11 cellular contexts compared by ENCODE assay signal in the genomic region with DNA sequence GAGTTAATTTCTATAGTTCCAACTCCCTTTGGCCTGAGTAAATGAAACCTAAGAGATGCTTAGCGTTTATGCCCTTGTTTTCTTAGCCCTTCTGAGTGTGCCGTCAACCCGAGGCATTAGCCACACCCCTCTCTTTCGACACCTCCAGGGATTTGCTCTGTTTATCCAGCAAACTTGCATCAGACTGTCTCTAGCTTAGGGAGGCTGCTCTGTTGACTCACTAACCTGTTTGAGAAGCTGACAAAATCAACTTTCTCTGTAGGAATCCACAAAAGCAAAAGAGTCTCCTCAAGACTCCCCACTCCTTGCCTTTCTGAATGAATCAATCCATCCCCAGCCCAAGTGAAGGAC.
DNase-seq lines count a peak whose midpoint lies in the region; ATAC-seq, FAIRE-seq and TF ChIP-seq lines count a peak whose summit lies in the region.
"Had no signal": no experiment of that assay in that cellular context is flagged by ENCODE, and none has a peak within 500 bp of the region (broad histone marks: within the 10 kb centered on the region; RNA-seq: fewer than 3 reads in every experiment).

No MANE protein-coding gene starts in this region.

- H3K9ac ChIP-seq in K562 (ENCODE audit: insufficient read depth in 1 of 2, low read depth in 2 of 2, low read length in 2 of 2) = no peak overlapping the region
- H3K9ac ChIP-seq: SK-N-SH had no signal

- H4K20me1 ChIP-seq in K562 (replicated peaks; ENCODE audit: control insufficient read depth, insufficient read depth, low read length) = no peaks in the 10 kb centered on the region

- DNase-seq in NCI-H748 (lab: John Stamatoyannopoulos, UW; ENCODE audit: unreplicated experiment) = peak; percentile 39
- no peak for DNase-seq in NCI-H748 treated with DMSO at 0.1 percent for 48 hours (lab: John Stamatoyannopoulos, UW)
- DNase-seq in K562 (ENCODE audit: extremely low read depth in 1 of 4, low spot score in 3 of 4) = no peak
- peak; percentile 81 for DNase-seq in kidney epithelial cell (ENCODE audit: low read depth)
- peak in 1 of 2 donors; percentile 93 for DNase-seq in vagina (ENCODE audit: extremely low spot score in 2 of 2)
- no peak for DNase-seq in activated naive CD4-positive, alpha-beta T cell treated with anti-CD3 and anti-CD28 coated beads, Interleukin-2, amount 10 ng/mL, durations not matched to agents 7 days and 5 days
- DNase-seq in NCI-H146 treated with DMSO at 0.1 percent for 48 hours (lab: John Stamatoyannopoulos, UW; ENCODE audit: unreplicated experiment) = no peak
- no peak for DNase-seq in stimulated activated CD4-positive, alpha-beta T cell treated with anti-CD3 and anti-CD28 coated beads, Interleukin-2, amount 100 ng/mL, for 24 hours
- DNase-seq: C1 segment of cervical spinal cord, SK-N-SH had no signal

- H2AFZ ChIP-seq in K562 (ENCODE audit: low read depth, low read length) = no peak overlapping the region

- POLR2A ChIA-PET in K562 (lab: Yijun Ruan, JAX) = interaction anchor here (0.7 kb wide), 1 partner anchor 35 kb away, joined by 3 read pairs; no protein-coding TSS in a partner anchor

- H3K9me3 Mint-ChIP-seq in activated naive CD4-positive, alpha-beta T cell treated with anti-CD3 and anti-CD28 coated beads, Interleukin-2, amount 10 ng/mL, durations not matched to agents 7 days and 5 days = no peaks in the 10 kb centered on the region

- H3K4me3 ChIP-seq in K562 (no peak overlapping the region), kidney epithelial cell (ENCODE audit: low read depth, low read length) (no peak overlapping the region), vagina (no peak overlapping the region)

- in situ Hi-C loops in K562 (cut with MboI) = no loop called here

- H3K4me2 ChIP-seq in K562 (ENCODE audit: insufficient read depth, low read length) = no peak overlapping the region
- H3K4me2 ChIP-seq: SK-N-SH had no signal

- no peak overlapping the region for H3K4me3 Mint-ChIP-seq in activated naive CD4-positive, alpha-beta T cell treated with anti-CD3 and anti-CD28 coated beads, Interleukin-2, amount 10 ng/mL, durations not matched to agents 7 days and 5 days

- H3K27me3 ChIP-seq in K562 (ENCODE audit: control insufficient read depth in 2 of 2, insufficient read depth in 2 of 2, low read length in 2 of 2) = peaks cover 0 to 5% of the 10 kb centered on the region in 2 experiments; a peak in 1 of 5 replicates
- peaks cover 4% of the 10 kb centered on the region for H3K27me3 ChIP-seq in kidney epithelial cell (ENCODE audit: control insufficient read depth, insufficient read depth, low read length)
- H3K27me3 ChIP-seq in vagina = no peaks in the 10 kb centered on the region

- TF ChIP-seq POLR2A in K562 (conservative IDR thresholded peaks at IDR 0.05) (no peak), vagina (IDR thresholded peaks at IDR 0.05) (no peak)

- CTCF ChIA-PET in K562 (lab: Yijun Ruan, JAX; ENCODE audit: low intra/inter-chr PET ratio) = no interaction called here
- CTCF ChIA-PET in activated naive CD4-positive, alpha-beta T cell treated with anti-CD3 and anti-CD28 coated beads, Interleukin-2, amount 10 ng/mL, durations not matched to agents 7 days and 5 days (lab: Charles Lee) = no interaction called here

- intact Hi-C loops in K562 (cut with micrococcal nuclease) (no loop called here), vagina (cut with DNase I) (no loop called here)

- no TSS peak for BruUV-seq in K562 (replicated peaks; lab: Mats Ljungman, UMichigan)

- no peaks in the 10 kb centered on the region for H3K27me3 Mint-ChIP-seq in activated naive CD4-positive, alpha-beta T cell treated with anti-CD3 and anti-CD28 coated beads, Interleukin-2, amount 10 ng/mL, durations not matched to agents 7 days and 5 days

- 4% methylated on average over 4 of the region's 4 CpGs for WGBS in K562 (ENCODE audit: insufficient coverage, low coverage, missing lambda C conversion rate)

- ATAC-seq in K562 = peak; percentile 64

- no peak overlapping the region for H3K27ac Mint-ChIP-seq in activated naive CD4-positive, alpha-beta T cell treated with anti-CD3 and anti-CD28 coated beads, Interleukin-2, amount 10 ng/mL, durations not matched to agents 7 days and 5 days

- TF ChIP-seq RAD21 in K562 (CRISPR knock-in tag; conservative IDR thresholded peaks at IDR 0.05 in 1 of 2, IDR thresholded peaks at IDR 0.05 in 1 of 2) = no peak

- no peaks in the 10 kb centered on the region for H3K36me3 ChIP-seq in K562 (ENCODE audit: control insufficient read depth, insufficient read depth, low read length)
- H3K36me3 ChIP-seq in kidney epithelial cell (ENCODE audit: control insufficient read depth, insufficient read depth, low read length) = no peaks in the 10 kb centered on the region
- no peaks in the 10 kb centered on the region for H3K36me3 ChIP-seq in vagina

- H3K27ac ChIP-seq in K562 (ENCODE audit: extremely low read depth, low read depth, low read length) = no peak overlapping the region
- H3K27ac ChIP-seq in vagina = peak overlapping the region; percentile 84

- H3K4me1 Mint-ChIP-seq in activated naive CD4-positive, alpha-beta T cell treated with anti-CD3 and anti-CD28 coated beads, Interleukin-2, amount 10 ng/mL, durations not matched to agents 7 days and 5 days = no peaks in the 10 kb centered on the region

- H3K79me2 ChIP-seq in K562 (ENCODE audit: control insufficient read depth, insufficient read depth, low read length) = no peaks in the 10 kb centered on the region

- no peaks in the 10 kb centered on the region for H3K36me3 Mint-ChIP-seq in activated naive CD4-positive, alpha-beta T cell treated with anti-CD3 and anti-CD28 coated beads, Interleukin-2, amount 10 ng/mL, durations not matched to agents 7 days and 5 days

- no peak for FAIRE-seq in K562 (lab: Jason Lieb, UNC)
- FAIRE-seq: endometrium had no signal

- TF ChIP-seq CTCF in K562 (IDR thresholded peaks at IDR 0.05 in 2 of 3, conservative IDR thresholded peaks at IDR 0.05 in 1 of 3; ENCODE audit: insufficient read depth in 2 of 3, low read depth in 1 of 3, low read length in 3 of 3) = no peak
- no peak for TF ChIP-seq CTCF in kidney epithelial cell (IDR thresholded peaks at IDR 0.05; ENCODE audit: insufficient read depth, low read length, poor library complexity, severe bottlenecking)
- TF ChIP-seq CTCF in vagina (IDR thresholded peaks at IDR 0.05) = no peak

- TF ChIP-seq EP300 in K562 (IDR thresholded peaks at IDR 0.05; ENCODE audit: low read length) = no peak

- H3K4me1 ChIP-seq in K562 (replicated peaks in 1 of 2; ENCODE audit: control insufficient read depth in 2 of 2, insufficient read depth in 2 of 2, low read length in 2 of 2) = no peaks in the 10 kb centered on the region
- H3K4me1 ChIP-seq in vagina = peaks cover 74% of the 10 kb centered on the region

- H3K9me1 ChIP-seq in K562 (ENCODE audit: control insufficient read depth, insufficient read depth, low read length) = no peaks in the 10 kb centered on the region

- H3K9me3 ChIP-seq in K562 (replicated peaks; ENCODE audit: control insufficient read depth, insufficient read depth, low read depth, low read length) (no peaks in the 10 kb centered on the region), vagina (no peaks in the 10 kb centered on the region)
- H3K9me3 ChIP-seq: SK-N-SH had no signal

TF ChIP-seq in K562, 482 proteins besides CTCF, POLR2A, EP300 and RAD21:
- TF ChIP-seq YBX1 (IDR thresholded peaks at IDR 0.05) = no peak
- TF ChIP-seq CEBPG (CRISPR knock-in tag; IDR thresholded peaks at IDR 0.05) = no peak
- TF ChIP-seq CEBPG (tag; conservative IDR thresholded peaks at IDR 0.05 in 1 of 2, IDR thresholded peaks at IDR 0.05 in 1 of 2) = peak; percentile 82 to 84
- TF ChIP-seq, protein P1, sequence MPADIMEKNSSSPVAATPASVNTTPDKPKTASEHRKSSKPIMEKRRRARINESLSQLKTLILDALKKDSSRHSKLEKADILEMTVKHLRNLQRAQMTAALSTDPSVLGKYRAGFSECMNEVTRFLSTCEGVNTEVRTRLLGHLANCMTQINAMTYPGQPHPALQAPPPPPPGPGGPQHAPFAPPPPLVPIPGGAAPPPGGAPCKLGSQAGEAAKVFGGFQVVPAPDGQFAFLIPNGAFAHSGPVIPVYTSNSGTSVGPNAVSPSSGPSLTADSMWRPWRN (IDR thresholded peaks at IDR 0.05; ENCODE audit: low read depth) = no peak
- TF ChIP-seq EHMT2 (IDR thresholded peaks at IDR 0.05) = no peak
- no peak for TF ChIP-seq ZNF780A (CRISPR knock-in tag; IDR thresholded peaks at IDR 0.05)
- TF ChIP-seq, protein P2, sequence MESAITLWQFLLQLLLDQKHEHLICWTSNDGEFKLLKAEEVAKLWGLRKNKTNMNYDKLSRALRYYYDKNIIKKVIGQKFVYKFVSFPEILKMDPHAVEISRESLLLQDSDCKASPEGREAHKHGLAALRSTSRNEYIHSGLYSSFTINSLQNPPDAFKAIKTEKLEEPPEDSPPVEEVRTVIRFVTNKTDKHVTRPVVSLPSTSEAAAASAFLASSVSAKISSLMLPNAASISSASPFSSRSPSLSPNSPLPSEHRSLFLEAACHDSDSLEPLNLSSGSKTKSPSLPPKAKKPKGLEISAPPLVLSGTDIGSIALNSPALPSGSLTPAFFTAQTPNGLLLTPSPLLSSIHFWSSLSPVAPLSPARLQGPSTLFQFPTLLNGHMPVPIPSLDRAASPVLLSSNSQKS (CRISPR knock-in tag; IDR thresholded peaks at IDR 0.05) = no peak
- no peak for TF ChIP-seq BHLHE40 (IDR thresholded peaks at IDR 0.05; ENCODE audit: low read length)
- TF ChIP-seq ZNF311 (CRISPR knock-in tag; IDR thresholded peaks at IDR 0.05) = no peak
- no peak for TF ChIP-seq ILF3 (IDR thresholded peaks at IDR 0.05; ENCODE audit: borderline replicate concordance)
- TF ChIP-seq ZNF232 (CRISPR knock-in tag; IDR thresholded peaks at IDR 0.05) = no peak
- no peak for TF ChIP-seq SREBF1 (IDR thresholded peaks at IDR 0.05; ENCODE audit: borderline replicate concordance, low read depth, low read length)
- TF ChIP-seq CEBPB (tag; IDR thresholded peaks at IDR 0.05) = peak; percentile 49; the same call in 1 of the 2 replicates
- TF ChIP-seq HDAC6 (IDR thresholded peaks at IDR 0.05; ENCODE audit: low read depth, low read length) = no peak
- TF ChIP-seq MEF2A (IDR thresholded peaks at IDR 0.05; ENCODE audit: control insufficient read depth, low read depth, low read length) = no peak
- no peak for TF ChIP-seq MTA3 (IDR thresholded peaks at IDR 0.05; ENCODE audit: borderline replicate concordance)
- no peak for TF ChIP-seq SMAD3 (CRISPR knock-in tag; conservative IDR thresholded peaks at IDR 0.05)
- no peak for TF ChIP-seq HNRNPL (IDR thresholded peaks at IDR 0.05; ENCODE audit: low read depth, low read length)

Comparison
In these comparisons a context has a peak if more than half of its experiments do, and no peak if none do; other contexts are left out.
1. DNase-seq: peak in NCI-H748 (single experiment) and kidney epithelial cell (single experiment); none in NCI-H748 treated with DMSO at 0.1 percent for 48 hours (single experiment), K562 (0 of 4), activated naive CD4-positive, alpha-beta T cell treated with anti-CD3 and anti-CD28 coated beads, Interleukin-2, amount 10 ng/mL, durations not matched to agents 7 days and 5 days (single experiment), NCI-H146 treated with DMSO at 0.1 percent for 48 hours (single experiment) and stimulated activated CD4-positive, alpha-beta T cell treated with anti-CD3 and anti-CD28 coated beads, Interleukin-2, amount 100 ng/mL, for 24 hours (0 of 2).